In the genomic region with DNA sequence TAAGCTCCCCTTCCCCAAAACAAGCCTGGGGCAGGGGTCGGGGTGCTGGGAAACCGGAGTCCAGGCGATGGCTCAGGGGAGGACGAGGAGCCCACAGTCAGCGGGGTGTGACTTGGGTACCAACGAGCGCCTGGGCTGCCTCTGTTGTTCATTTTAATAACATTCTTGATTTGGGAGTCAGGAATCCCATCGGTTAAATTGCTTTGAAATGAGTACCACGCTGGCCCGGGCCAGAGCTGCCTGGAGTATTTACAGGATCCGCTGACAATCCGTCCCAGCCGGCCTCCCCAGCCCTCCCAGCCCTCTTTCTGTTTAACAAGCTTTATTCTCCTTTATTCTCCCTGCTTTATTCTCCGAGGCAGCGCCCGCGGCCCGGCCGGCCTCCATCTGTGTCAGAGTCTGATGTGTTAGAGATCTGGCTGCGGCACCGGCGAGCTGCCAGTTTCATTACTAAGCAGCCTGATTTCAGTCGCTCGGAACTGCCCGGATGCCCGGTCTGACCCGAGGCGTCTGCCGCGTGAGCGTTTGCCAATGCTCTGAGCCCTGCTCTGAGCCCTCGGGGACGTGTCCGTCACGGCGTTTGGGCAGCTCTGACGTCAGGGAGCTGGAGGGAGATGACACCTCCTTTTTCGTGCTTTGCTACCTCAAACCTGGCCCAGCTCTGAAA, we compare ENCODE assay signal across 10 cellular contexts. TPM values are rescaled to one million over a fixed set of nuclear protein-coding genes. Genes with fewer than 3 reads are reported as not detected.
A peak's percentile ranks its signal among the peaks of the same experiment; 100 is the strongest.
DNase-seq lines count a peak whose midpoint lies in the region; TF ChIP-seq lines count a peak whose summit lies in the region.
"Had no signal": no experiment of that assay in that cellular context is flagged by ENCODE, and none has a peak within 500 bp of the region (broad histone marks: within the 10 kb centered on the region; RNA-seq: fewer than 3 reads in every experiment).

No MANE protein-coding gene starts in this region.

- no peak overlapping the region for H2BK120ac ChIP-seq in trophoblast cell (ENCODE audit: insufficient read depth, low read length, poor library complexity)

- peaks cover 0 to 2% (median 0%) of the 10 kb centered on the region in 3 donors for H3K27me3 Mint-ChIP-seq in immature natural killer cell (ENCODE audit: low read depth in 3 of 3)

- H2BK5ac ChIP-seq in trophoblast cell (ENCODE audit: low read depth, low read length, poor library complexity) = no peak overlapping the region

- H3K79me2 ChIP-seq in trophoblast cell (ENCODE audit: control insufficient read depth, insufficient read depth, low read length, poor library complexity) = no peaks in the 10 kb centered on the region

- no peaks in the 10 kb centered on the region for H3K9me3 Mint-ChIP-seq in immature natural killer cell

- H3K9ac ChIP-seq in trophoblast cell (ENCODE audit: low read length) = no peak overlapping the region

- DNase-seq in DMS 273 (lab: John Stamatoyannopoulos, UW; ENCODE audit: unreplicated experiment) = peak; percentile 76
- DNase-seq in RPMI7951 (ENCODE audit: low read depth) = peak; percentile 88
- peak; percentile 89 for DNase-seq in fibroblast of gingiva (ENCODE audit: low read depth)
- DNase-seq in trophoblast cell = peak; percentile 92 to 94
- DNase-seq in activated effector memory CD4-positive, alpha-beta T cell treated with Interleukin-2 at 50 U/mL for 16 hours = no peak
- DNase-seq in GM20000 (ENCODE audit: low spot score) = no peak
- no peak for DNase-seq in immature natural killer cell
- no peak for DNase-seq in NCI-H1092 treated with DMSO at 0.1 percent for 48 hours (lab: John Stamatoyannopoulos, UW)
- DNase-seq: stimulated activated CD4-positive, alpha-beta T cell treated with anti-CD3 and anti-CD28 coated beads, Interleukin-12 subunit alpha, Interleukin-12 subunit beta, amount 100 ng/mL, for 4 hours had no signal

- no peak overlapping the region for H2AK5ac ChIP-seq in trophoblast cell (ENCODE audit: low read length)

- H3K36me3 ChIP-seq in trophoblast cell (ENCODE audit: control insufficient read depth in 1 of 2, insufficient read depth in 2 of 2, low read length in 2 of 2) = no peaks in the 10 kb centered on the region
- H3K36me3 ChIP-seq: heart right ventricle had no signal

- no peak overlapping the region for H3K27ac ChIP-seq in trophoblast cell (ENCODE audit: low read depth, low read length)
- H3K27ac ChIP-seq: heart right ventricle had no signal

- H3K4ac ChIP-seq in trophoblast cell (ENCODE audit: low read depth, low read length) = no peak overlapping the region

- H3K4me1 Mint-ChIP-seq in immature natural killer cell = no peaks in the 10 kb centered on the region

- H3K79me1 ChIP-seq in trophoblast cell (ENCODE audit: low read length) = no peaks in the 10 kb centered on the region

- H2BK12ac ChIP-seq in trophoblast cell (ENCODE audit: low read length) = no peak overlapping the region

- H4K8ac ChIP-seq in trophoblast cell (ENCODE audit: low read depth, low read length) = no peak overlapping the region

- no peak for TF ChIP-seq CTCF in GM20000 (IDR thresholded peaks at IDR 0.05; ENCODE audit: extremely low read depth, missing control alignments)

- no peak overlapping the region for H3K23ac ChIP-seq in trophoblast cell (ENCODE audit: low read length)

- H3K4me1 ChIP-seq in trophoblast cell (ENCODE audit: control insufficient read depth in 1 of 2, insufficient read depth in 2 of 2, low read length in 2 of 2) = peaks cover 0 to under 1% of the 10 kb centered on the region in 2 experiments
- H3K4me1 ChIP-seq: heart right ventricle had no signal

- WGBS in trophoblast cell (ENCODE audit: extremely low coverage, insufficient coverage, insufficient read length) = no CpG with 5 or more reads among the region's 38 CpGs

- no peak overlapping the region for H3K4me3 Mint-ChIP-seq in immature natural killer cell

- no peaks in the 10 kb centered on the region for H3K27me3 ChIP-seq in trophoblast cell (ENCODE audit: insufficient read depth, low read length)

- H3K4me3 ChIP-seq in trophoblast cell (ENCODE audit: low read depth, low read length) = no peak overlapping the region

- H3K9me3 ChIP-seq in trophoblast cell (ENCODE audit: insufficient read depth, low read depth, low read length) = peaks cover 5% of the 10 kb centered on the region
- H3K9me3 ChIP-seq: heart right ventricle had no signal

- H3K4me2 ChIP-seq in trophoblast cell (ENCODE audit: low read length) = no peak overlapping the region

- H3K27ac Mint-ChIP-seq in immature natural killer cell = no peak overlapping the region

- H2AFZ ChIP-seq in trophoblast cell (ENCODE audit: insufficient read depth, low read length, poor library complexity) = no peak overlapping the region

- no peaks in the 10 kb centered on the region for H3K36me3 Mint-ChIP-seq in immature natural killer cell

- H4K12ac ChIP-seq in trophoblast cell (ENCODE audit: low read depth, low read length) = no peak overlapping the region

- H3K14ac ChIP-seq in trophoblast cell (ENCODE audit: low read length) = no peak overlapping the region

- H3K18ac ChIP-seq in trophoblast cell (ENCODE audit: low read length) = no peak overlapping the region

- no peak overlapping the region for H4K91ac ChIP-seq in trophoblast cell (ENCODE audit: low read depth, low read length)

RNA-seq across cellular contexts. Expression of a gene that starts 16.5 kb away (rescaled TPM):
- not detected in 2 replicates for total RNA-seq in RPMI7951 (2014; rRNA removed; shearing (Covaris generic))
- polyA plus RNA-seq in trophoblast cell (2013) = 0.10 and 0.11 TPM in 2 replicates
- not detected for polyA plus RNA-seq in immature natural killer cell
- total RNA-seq: heart right ventricle had no signal

RNA-seq across cellular contexts. Expression of a gene that starts 26.0 kb away (rescaled TPM):
- 15.6 and 16.9 TPM in 2 replicates for total RNA-seq in RPMI7951 (2014; rRNA removed; shearing (Covaris generic))
- polyA plus RNA-seq in trophoblast cell (2013) = 83.3 and 85.3 TPM in 2 replicates
- polyA plus RNA-seq in immature natural killer cell = not detected

Comparison
In these comparisons a context has a peak if more than half of its experiments do, and no peak if none do; other contexts are left out.
1. DNase-seq: peak in DMS 273 (single experiment), RPMI7951 (single experiment), fibroblast of gingiva (single experiment) and trophoblast cell (2 of 2); none in activated effector memory CD4-positive, alpha-beta T cell treated with Interleukin-2 at 50 U/mL for 16 hours (single experiment), GM20000 (single experiment), immature natural killer cell (0 of 3) and NCI-H1092 treated with DMSO at 0.1 percent for 48 hours (single experiment).